ENCODE assay signal across 8 cellular contexts in the genomic region with DNA sequence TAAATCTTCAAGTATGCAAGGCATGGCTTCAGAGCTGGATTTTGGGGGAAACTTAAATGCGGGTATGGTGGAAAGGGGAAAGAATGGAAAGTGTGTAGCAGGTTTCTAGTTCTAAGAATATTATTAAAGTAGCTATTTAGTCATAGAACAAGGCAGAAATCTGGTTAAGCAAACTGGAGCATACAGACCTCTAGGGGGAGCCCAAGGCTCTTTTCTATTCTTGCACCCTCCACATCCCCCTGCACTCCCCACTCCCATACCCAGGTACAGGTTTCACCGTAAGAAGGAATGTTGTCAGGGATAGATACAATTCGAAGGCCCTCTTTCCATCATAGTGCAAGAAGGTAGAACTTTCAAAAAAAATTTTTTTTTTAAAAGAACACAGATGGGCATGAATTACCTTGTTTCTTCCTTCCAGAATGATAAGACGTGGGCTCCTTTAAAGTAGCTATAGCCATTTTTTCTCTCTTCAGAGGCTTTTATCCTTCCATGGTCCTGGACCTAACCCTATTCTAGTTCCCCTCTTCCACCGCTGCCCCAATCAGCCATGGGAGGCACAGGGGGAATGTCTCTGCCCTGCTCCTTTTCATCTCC. TPM values are rescaled to one million over a fixed set of nuclear protein-coding genes. Genes with fewer than 3 reads are reported as not detected.
DNase-seq lines count a peak whose midpoint lies in the region; ATAC-seq and TF ChIP-seq lines count a peak whose summit lies in the region.

No MANE protein-coding gene starts in this region.

- CTCF ChIA-PET in RWPE1 (lab: Yijun Ruan, JAX) = interaction anchor here (0.6 to 1.0 kb wide), 5 partner anchors 8 to 593 kb away, joined by 3 to 6 read pairs (median 4); no protein-coding TSS in a partner anchor

- ATAC-seq in GM21717 (IDR thresholded peaks at IDR 0.05; ENCODE audit: unreplicated experiment) = peak; percentile 72
- ATAC-seq in foreskin keratinocyte = peak; percentile 78

- POLR2A ChIA-PET in RWPE1 (lab: Yijun Ruan, JAX; ENCODE audit: low non-redundant PET) = no interaction called here

- no peak overlapping the region for H3K27ac ChIP-seq in RWPE1
- H3K27ac ChIP-seq in foreskin keratinocyte = no peak overlapping the region
- no peak overlapping the region for H3K27ac ChIP-seq in testis

- WGBS in testis, 2 donors = 54 to 59% methylated on average over 5 of the region's 5 CpGs

- no peaks in the 10 kb centered on the region for H3K36me3 ChIP-seq in testis (ENCODE audit: low read depth, missing control alignments)

- H3K27me3 ChIP-seq in foreskin keratinocyte (no peaks in the 10 kb centered on the region), testis (no peaks in the 10 kb centered on the region)

- no peak for TF ChIP-seq POLR2A in testis (IDR thresholded peaks at IDR 0.05)

- peak; percentile 4 for DNase-seq in NOMO-1 treated with dmso at 0.1 percent for 144 hours (lab: John Stamatoyannopoulos, UW; ENCODE audit: unreplicated experiment)
- DNase-seq in NOMO-1 treated with DMSO at 0.1 percent for 48 hours (lab: John Stamatoyannopoulos, UW; ENCODE audit: unreplicated experiment) = no peak
- peak; percentile 59 to 71 for DNase-seq in Kasumi-1 (lab: John Stamatoyannopoulos, UW)
- DNase-seq in RWPE1 (ENCODE audit: low spot score) = peak; percentile 28
- DNase-seq in foreskin keratinocyte = peak in 1 of 2 donors; percentile 27
- peak; percentile 19 for DNase-seq in testis
- DNase-seq in ureter (ENCODE audit: low spot score) = no peak

- TF ChIP-seq CTCF in RWPE1 (conservative IDR thresholded peaks at IDR 0.05; ENCODE audit: low read depth) (peak; percentile 62), foreskin keratinocyte (conservative IDR thresholded peaks at IDR 0.05) (peak; percentile 78), testis (IDR thresholded peaks at IDR 0.05) (peak in 1 of 3 experiments; percentile 44)

- no peaks in the 10 kb centered on the region for H3K9me3 ChIP-seq in testis

- H3K4me3 ChIP-seq in testis = no peak overlapping the region

- H3K4me1 ChIP-seq in foreskin keratinocyte = no peaks in the 10 kb centered on the region
- H3K4me1 ChIP-seq in testis = no peaks in the 10 kb centered on the region

- intact Hi-C loops in testis (cut with DNase I; ENCODE audit: low total_unique reads) = no loop called here

RNA-seq across cellular contexts. Expression of a gene that starts 41.5 kb away (rescaled TPM):
- total RNA-seq in foreskin keratinocyte (63.2 and 71.1 TPM in 2 replicates), testis (10 to 100 TPM; 25.9 to 27.7 TPM), ureter (53.8 TPM)
- polyA plus RNA-seq in foreskin keratinocyte (68.9 and 73.8 TPM in 2 replicates), testis (ENCODE audit: insufficient read depth, low read depth, low replicate concordance) (23.2 TPM)

Comparison
In these comparisons a context has a peak if more than half of its experiments do, and no peak if none do; other contexts are left out.
1. DNase-seq: peak in NOMO-1 treated with dmso at 0.1 percent for 144 hours (single experiment), Kasumi-1 (2 of 2), RWPE1 (single experiment) and testis (single experiment); none in NOMO-1 treated with DMSO at 0.1 percent for 48 hours (single experiment) and ureter (single experiment).